13 cellular contexts compared by ENCODE assay signal in genomic region chr20:35311409-35311808, GRCh38. TPM values are rescaled to one million over a fixed set of nuclear protein-coding genes. Genes with fewer than 3 reads are reported as not detected.
DNase-seq lines count a peak whose midpoint lies in the region; ATAC-seq, FAIRE-seq and TF ChIP-seq lines count a peak whose summit lies in the region.
"Had no signal": no experiment of that assay in that cellular context is flagged by ENCODE, and none has a peak within 500 bp of the region (broad histone marks: within the 10 kb centered on the region; RNA-seq: fewer than 3 reads in every experiment).

No MANE protein-coding gene starts in this region.

- H3K27me3 ChIP-seq in GM23248 (replicated peaks; ENCODE audit: insufficient read depth) = no peaks in the 10 kb centered on the region
- H3K27me3 ChIP-seq in K562 (ENCODE audit: control insufficient read depth in 2 of 2, insufficient read depth in 2 of 2, low read length in 2 of 2) = no peaks in the 10 kb centered on the region
- no peaks in the 10 kb centered on the region for H3K27me3 ChIP-seq in ascending aorta
- H3K27me3 ChIP-seq: body of pancreas had no signal

- no peaks in the 10 kb centered on the region for H3K36me3 ChIP-seq in GM23248 (ENCODE audit: low read depth)
- peaks cover 14% of the 10 kb centered on the region; the same call in 2 of the 3 replicates for H3K36me3 ChIP-seq in K562 (ENCODE audit: control insufficient read depth, insufficient read depth, low read length)
- H3K36me3 ChIP-seq in ascending aorta = peaks cover 3 to 4% of the 10 kb centered on the region in 2 donors

- H3K9ac ChIP-seq in GM23248 = peak overlapping the region; percentile 50
- H3K9ac ChIP-seq in K562 (ENCODE audit: insufficient read depth in 1 of 2, low read depth in 2 of 2, low read length in 2 of 2) = no peak overlapping the region

- CTCF ChIA-PET in RWPE1 (lab: Yijun Ruan, JAX) = no interaction called here
- CTCF ChIA-PET in K562 (lab: Yijun Ruan, JAX; ENCODE audit: low intra/inter-chr PET ratio) = no interaction called here
- CTCF ChIA-PET in GM10248 (lab: Yijun Ruan, JAX) = interaction anchor here (1.1 to 12.8 kb wide), 4 partner anchors 11 to 166 kb away, joined by 4 to 108 read pairs (median 10); no protein-coding TSS in a partner anchor

- intact Hi-C loops in K562 (cut with micrococcal nuclease) = no loop called here
- intact Hi-C loops in ascending aorta (cut with DNase I) = no loop called here

- H3F3A ChIP-seq in GM23248 (ENCODE audit: insufficient read depth) = peaks cover 73% of the 10 kb centered on the region

- no peaks in the 10 kb centered on the region for H3K79me2 ChIP-seq in GM23248 (ENCODE audit: insufficient read depth)
- H3K79me2 ChIP-seq in K562 (ENCODE audit: control insufficient read depth, insufficient read depth, low read length) = no peaks in the 10 kb centered on the region

- no peak for TF ChIP-seq CTCF in RWPE1 (conservative IDR thresholded peaks at IDR 0.05; ENCODE audit: low read depth)
- TF ChIP-seq CTCF in K562 (IDR thresholded peaks at IDR 0.05 in 2 of 3, conservative IDR thresholded peaks at IDR 0.05 in 1 of 3; ENCODE audit: insufficient read depth in 2 of 3, low read depth in 1 of 3, low read length in 3 of 3) = no peak
- TF ChIP-seq CTCF in GM10248 (IDR thresholded peaks at IDR 0.05; ENCODE audit: control extremely low read depth, extremely low read depth, low read depth, missing control alignments) = no peak
- TF ChIP-seq CTCF in ascending aorta (IDR thresholded peaks at IDR 0.05) = no peak

- H4K20me1 ChIP-seq in GM23248 (ENCODE audit: insufficient read depth) (no peaks in the 10 kb centered on the region), K562 (replicated peaks; ENCODE audit: control insufficient read depth, insufficient read depth, low read length) (no peaks in the 10 kb centered on the region)

- H3K4me3 ChIP-seq in GM23248 = no peak overlapping the region
- H3K4me3 ChIP-seq in K562 = no peak overlapping the region
- no peak overlapping the region for H3K4me3 ChIP-seq in ascending aorta
- H3K4me3 ChIP-seq: body of pancreas had no signal

- TF ChIP-seq EP300 in K562 (IDR thresholded peaks at IDR 0.05; ENCODE audit: low read length) = 0 out of 2 replicates have a peak, but pooled peaks have one; percentile 19

- H3K4me1 ChIP-seq in GM23248 (ENCODE audit: insufficient read depth) (peaks cover 82% of the 10 kb centered on the region), K562 (replicated peaks in 1 of 2; ENCODE audit: control insufficient read depth in 2 of 2, insufficient read depth in 2 of 2, low read length in 2 of 2) (peaks cover under 1 to 19% of the 10 kb centered on the region in 2 experiments; a peak in 4 of 5 replicates), ascending aorta (peaks cover 19 to 20% of the 10 kb centered on the region in 2 donors)

- H3K9me3 ChIP-seq in GM23248 (ENCODE audit: low read depth) = no peaks in the 10 kb centered on the region
- H3K9me3 ChIP-seq in K562 (replicated peaks; ENCODE audit: control insufficient read depth, insufficient read depth, low read depth, low read length) = no peaks in the 10 kb centered on the region
- no peaks in the 10 kb centered on the region for H3K9me3 ChIP-seq in ascending aorta
- H3K9me3 ChIP-seq: body of pancreas had no signal

- peak; percentile 67 for ATAC-seq in K562
- ATAC-seq: body of pancreas had no signal

- BruUV-seq in K562 (replicated peaks; lab: Mats Ljungman, UMichigan) = no TSS peak

- no peak for TF ChIP-seq RAD21 in K562 (CRISPR knock-in tag; conservative IDR thresholded peaks at IDR 0.05 in 1 of 2, IDR thresholded peaks at IDR 0.05 in 1 of 2)

- H3K9me2 ChIP-seq in GM23248 (ENCODE audit: insufficient read depth) = no peaks in the 10 kb centered on the region

- TF ChIP-seq POLR2A in K562 (conservative IDR thresholded peaks at IDR 0.05) = no peak

- no peaks in the 10 kb centered on the region for H3K9me1 ChIP-seq in K562 (ENCODE audit: control insufficient read depth, insufficient read depth, low read length)

- WGBS in GM23248 (ENCODE audit: low coverage in 1 of 2, low lambda C conversion rate in 2 of 2, missing lambda C conversion rate in 2 of 2), 2 experiments = 56 to 69% methylated on average over 2 of the region's 2 CpGs
- WGBS in K562 (ENCODE audit: insufficient coverage, low coverage, missing lambda C conversion rate) = 30% methylated on average over 2 of the region's 2 CpGs

- H2AFZ ChIP-seq in GM23248 = no peak overlapping the region
- H2AFZ ChIP-seq in K562 (ENCODE audit: low read depth, low read length) = no peak overlapping the region

- FAIRE-seq in K562 (lab: Jason Lieb, UNC) (no peak), frontal cortex (lab: Jason Lieb, UNC) (no peak)
- FAIRE-seq: islet of Langerhans had no signal

- H3K27ac ChIP-seq in GM23248 = peak overlapping the region; percentile 79
- peak overlapping the region; percentile 100 for H3K27ac ChIP-seq in RWPE1
- H3K27ac ChIP-seq in K562 (ENCODE audit: extremely low read depth, low read depth, low read length) = peak overlapping the region; percentile 41; the same call in 2 of the 3 replicates
- no peak overlapping the region for H3K27ac ChIP-seq in ascending aorta
- H3K27ac ChIP-seq: body of pancreas had no signal

- POLR2A ChIA-PET in RWPE1 (lab: Yijun Ruan, JAX; ENCODE audit: low non-redundant PET) (no interaction called here), K562 (lab: Yijun Ruan, JAX) (interaction anchor here (1.0 kb wide), 1 partner anchor 27 kb away, joined by 3 read pairs; the partner anchor contains the start of gene EIF6), GM10248 (lab: Yijun Ruan, JAX) (no interaction called here)

- peak; percentile 66 for DNase-seq in GM23248
- DNase-seq in RWPE1 (ENCODE audit: low spot score) = no peak
- DNase-seq in K562 (ENCODE audit: extremely low read depth in 1 of 4, low spot score in 3 of 4) = peak in 2 of 4 experiments; percentile 37 to 79
- peak; percentile 41 to 73 for DNase-seq in stimulated activated CD4-positive, alpha-beta T cell treated with anti-CD3 and anti-CD28 coated beads, Interleukin-12 subunit alpha, Interleukin-12 subunit beta, amount 100 ng/mL, for 24 hours (ENCODE audit: low read depth in 2 of 2)
- no peak for DNase-seq in epidermal melanocyte (ENCODE audit: insufficient read length, low spot score)
- DNase-seq in GM10248 (ENCODE audit: extremely low spot score) = no peak
- no peak for DNase-seq in ascending aorta (ENCODE audit: low spot score in 2 of 2)
- DNase-seq in frontal cortex (ENCODE audit: low spot score in 2 of 2) = no peak
- DNase-seq: body of pancreas, GDM1, SIG-M5 had no signal

- H3K4me2 ChIP-seq in GM23248 (ENCODE audit: unreplicated experiment) = peak overlapping the region; percentile 74
- H3K4me2 ChIP-seq in K562 (ENCODE audit: insufficient read depth, low read length) = no peak overlapping the region

- in situ Hi-C loops in GM23248 (cut with MboI) (no loop called here), K562 (cut with MboI) (loop anchor here (25.0 kb wide), 1 partner anchor 126 kb away; the partner anchor contains the start of gene GDF5)

RNA-seq across cellular contexts. Expression of gene FAM83C, which starts 19.2 kb away (rescaled TPM):
- not detected in 2 replicates for total RNA-seq in GM23248 (2014; rRNA removed; shearing (Covaris generic))
- polyA plus RNA-seq in GM23248 (2016; fragmentation: Nextera tagmentation; extraction: Ambion mirVana) (not detected in 2 replicates), K562 (2011; rRNA removed) (not detected in 2 replicates), K562 (2014; fragmentation: Illumina TruSeq; extraction: Trizol) (not detected in 2 replicates), K562 (2014; fragmentation: Nextera tagmentation; extraction: Ambion mirVana) (not detected), K562 (2014; rRNA removed) (not detected in 2 replicates)
- total RNA-seq in K562 (2011; cell fraction: chromatin; rRNA removed; ENCODE audit: low replicate concordance) = not detected in 2 replicates
- total RNA-seq in K562 (2011; cell fraction: nucleolus; rRNA removed) = not detected in 2 replicates
- not detected in 2 replicates for total RNA-seq in K562 (2011; cell fraction: nucleoplasm; rRNA removed)
- total RNA-seq in K562 (2014; rRNA removed) (not detected in 2 replicates), K562 (2014; rRNA removed; fragmentation: Illumina TruSeq; extraction: Trizol) (not detected in 2 replicates), K562 (2015; rRNA removed; fragmentation: Illumina TruSeq; extraction: Trizol) (not detected in 2 replicates), K562 (2021) (not detected in 2 replicates), ascending aorta (not detected), frontal cortex (not detected)
- not detected in 2 replicates for polyA plus RNA-seq in K562 (2011; cell fraction: cytosol; rRNA removed)
- 0.04 TPM in 1 of 2 replicates, not detected in the other for polyA plus RNA-seq in K562 (2011; cell fraction: nucleus; rRNA removed)
- not detected in 2 replicates for polyA plus RNA-seq in K562 (2012)
- polyA minus RNA-seq in K562 (2011; rRNA and poly(A)+ RNA removed) = not detected in 2 replicates
- polyA minus RNA-seq in K562 (2011; cell fraction: cytosol; rRNA and poly(A)+ RNA removed) = not detected in 2 replicates
- not detected in 2 replicates for polyA minus RNA-seq in K562 (2011; cell fraction: nucleus; rRNA and poly(A)+ RNA removed)
- total RNA-seq: body of pancreas, skeletal muscle tissue had no signal

RNA-seq across cellular contexts. Expression of gene EIF6, which starts 26.8 kb away (rescaled TPM):
- 166 and 183 TPM in 2 replicates for total RNA-seq in GM23248 (2014; rRNA removed; shearing (Covaris generic))
- polyA plus RNA-seq in GM23248 (2016; fragmentation: Nextera tagmentation; extraction: Ambion mirVana) (245 and 247 TPM in 2 replicates), K562 (2011; rRNA removed) (165 and 190 TPM in 2 replicates), K562 (2014; fragmentation: Illumina TruSeq; extraction: Trizol) (247 and 288 TPM in 2 replicates), K562 (2014; fragmentation: Nextera tagmentation; extraction: Ambion mirVana) (100 to 1,000 TPM; 807 to 832 TPM), K562 (2014; rRNA removed) (230 and 241 TPM in 2 replicates)
- total RNA-seq in K562 (2011; cell fraction: chromatin; rRNA removed; ENCODE audit: low replicate concordance) = 22.6 and 68.4 TPM in 2 replicates
- 89.9 and 93.2 TPM in 2 replicates for total RNA-seq in K562 (2011; cell fraction: nucleolus; rRNA removed)
- 54.0 and 63.2 TPM in 2 replicates for total RNA-seq in K562 (2011; cell fraction: nucleoplasm; rRNA removed)
- total RNA-seq in K562 (2014; rRNA removed) (200 and 244 TPM in 2 replicates), K562 (2014; rRNA removed; fragmentation: Illumina TruSeq; extraction: Trizol) (132 and 180 TPM in 2 replicates), K562 (2015; rRNA removed; fragmentation: Illumina TruSeq; extraction: Trizol) (179 and 180 TPM in 2 replicates), K562 (2021) (229 and 249 TPM in 2 replicates), ascending aorta (98.0 TPM), frontal cortex (71.7 TPM)
- polyA plus RNA-seq in K562 (2011; cell fraction: cytosol; rRNA removed) = 339 and 577 TPM in 2 replicates
- polyA plus RNA-seq in K562 (2011; cell fraction: nucleus; rRNA removed) = 164 and 201 TPM in 2 replicates
- 165 and 193 TPM in 2 replicates for polyA plus RNA-seq in K562 (2012)
- 99.7 and 134 TPM in 2 replicates for polyA minus RNA-seq in K562 (2011; rRNA and poly(A)+ RNA removed)
- polyA minus RNA-seq in K562 (2011; cell fraction: cytosol; rRNA and poly(A)+ RNA removed) = 80.7 and 88.0 TPM in 2 replicates
- 28.8 and 42.4 TPM in 2 replicates for polyA minus RNA-seq in K562 (2011; cell fraction: nucleus; rRNA and poly(A)+ RNA removed)

RNA-seq across cellular contexts. Expression of gene MMP24OS, which starts 33.5 kb away (rescaled TPM):
- total RNA-seq in GM23248 (2014; rRNA removed; shearing (Covaris generic)) = 26.8 and 30.0 TPM in 2 replicates
- polyA plus RNA-seq in GM23248 (2016; fragmentation: Nextera tagmentation; extraction: Ambion mirVana) (81.7 and 85.3 TPM in 2 replicates), K562 (2011; rRNA removed) (13.1 and 16.3 TPM in 2 replicates), K562 (2014; fragmentation: Illumina TruSeq; extraction: Trizol) (18.8 and 25.0 TPM in 2 replicates), K562 (2014; fragmentation: Nextera tagmentation; extraction: Ambion mirVana) (1 to 10 TPM in 1 of 2 experiments, under 1 TPM in 1; 0.92 to 1.6 TPM), K562 (2014; rRNA removed) (26.5 and 33.5 TPM in 2 replicates)
- 26.2 and 52.1 TPM in 2 replicates for total RNA-seq in K562 (2011; cell fraction: chromatin; rRNA removed; ENCODE audit: low replicate concordance)
- total RNA-seq in K562 (2011; cell fraction: nucleolus; rRNA removed) = 35.3 and 46.4 TPM in 2 replicates
- 35.9 and 37.4 TPM in 2 replicates for total RNA-seq in K562 (2011; cell fraction: nucleoplasm; rRNA removed)
- total RNA-seq in K562 (2014; rRNA removed) (11.4 and 16.0 TPM in 2 replicates), K562 (2014; rRNA removed; fragmentation: Illumina TruSeq; extraction: Trizol) (3.8 and 5.6 TPM in 2 replicates), K562 (2015; rRNA removed; fragmentation: Illumina TruSeq; extraction: Trizol) (10.4 and 12.6 TPM in 2 replicates), K562 (2021) (38.6 and 41.5 TPM in 2 replicates), ascending aorta (43.1 TPM), frontal cortex (3.3 TPM)
- polyA plus RNA-seq in K562 (2011; cell fraction: cytosol; rRNA removed) = 22.7 and 39.5 TPM in 2 replicates
- polyA plus RNA-seq in K562 (2011; cell fraction: nucleus; rRNA removed) = 37.9 and 58.3 TPM in 2 replicates
- polyA plus RNA-seq in K562 (2012) = 23.8 and 45.8 TPM in 2 replicates
- 5.0 and 6.8 TPM in 2 replicates for polyA minus RNA-seq in K562 (2011; rRNA and poly(A)+ RNA removed)
- 16.2 and 26.1 TPM in 2 replicates for polyA minus RNA-seq in K562 (2011; cell fraction: cytosol; rRNA and poly(A)+ RNA removed)
- polyA minus RNA-seq in K562 (2011; cell fraction: nucleus; rRNA and poly(A)+ RNA removed) = 20.1 and 29.2 TPM in 2 replicates

Comparison
In these comparisons a context has a peak if more than half of its experiments do, and no peak if none do; other contexts are left out.
1. DNase-seq: peak in GM23248 (single experiment) and stimulated activated CD4-positive, alpha-beta T cell treated with anti-CD3 and anti-CD28 coated beads, Interleukin-12 subunit alpha, Interleukin-12 subunit beta, amount 100 ng/mL, for 24 hours (2 of 2); none in RWPE1 (single experiment), epidermal melanocyte (single experiment), GM10248 (single experiment), ascending aorta (0 of 2) and frontal cortex (0 of 2).
2. H3K27ac ChIP-seq: peak in GM23248 (single experiment), RWPE1 (single experiment) and K562 (single experiment); none in ascending aorta (0 of 2).